7 cellular contexts compared by ENCODE assay signal in the genomic region with DNA sequence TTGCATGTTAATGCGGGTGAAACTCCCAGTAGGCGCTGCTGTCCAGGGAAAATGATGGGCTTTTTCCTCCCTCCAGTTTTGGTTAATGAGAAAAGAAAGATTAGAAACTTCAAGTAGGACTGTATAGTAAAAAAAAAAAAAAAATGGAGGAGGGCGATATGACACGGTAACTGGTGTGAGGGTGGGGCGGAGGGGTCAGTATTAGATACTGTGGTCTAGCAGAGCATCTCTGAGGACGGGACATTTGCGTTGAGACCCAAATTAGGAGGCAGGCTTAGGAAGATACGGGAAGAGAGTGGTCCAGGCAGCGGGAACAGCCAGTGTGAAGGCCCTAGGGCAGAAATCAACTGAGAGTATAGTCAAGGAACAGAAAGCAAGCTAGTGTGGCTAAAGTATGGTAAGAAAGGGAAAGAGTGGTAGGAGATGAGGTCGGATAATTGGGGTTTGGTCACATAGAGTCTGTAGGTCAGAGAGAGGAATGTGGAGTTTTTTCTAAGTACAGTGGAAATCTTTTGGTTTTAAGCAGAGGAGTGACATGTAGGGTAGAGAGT. TPM values are rescaled to one million over a fixed set of nuclear protein-coding genes. Genes with fewer than 3 reads are reported as not detected.
DNase-seq lines count a peak whose midpoint lies in the region; ATAC-seq and TF ChIP-seq lines count a peak whose summit lies in the region.

No MANE protein-coding gene starts in this region.

- H3K36me3 ChIP-seq in H7 (replicated peaks; ENCODE audit: control insufficient read depth, insufficient read depth, low read length) (peaks cover 5% of the 10 kb centered on the region; the same call in 1 of the 2 replicates), spleen (peaks cover 0 to 36% (median 12%) of the 10 kb centered on the region in 6 donors)

- 31% methylated on average over 10 of the region's 10 CpGs for WGBS in right cardiac atrium
- WGBS in spleen, 5 donors, result 30 to 43% (median 35%) methylated on average over 10 of the region's 10 CpGs

- H3K27me3 ChIP-seq in H7 (ENCODE audit: control insufficient read depth, insufficient read depth, low read length) (no peaks in the 10 kb centered on the region), right cardiac atrium (ENCODE audit: control insufficient read depth, insufficient read depth) (no peaks in the 10 kb centered on the region), spleen (replicated peaks in 1 of 7) (no peaks in the 10 kb centered on the region)

- H3K9me3 ChIP-seq in right cardiac atrium (ENCODE audit: control insufficient read depth, low read length), result no peaks in the 10 kb centered on the region
- H3K9me3 ChIP-seq in spleen, result no peaks in the 10 kb centered on the region

- H3K9me3 Mint-ChIP-seq in T-cell, result no peaks in the 10 kb centered on the region

- CTCF ChIA-PET in T-cell (lab: Charles Lee), result interaction anchor here in 1 of 2 donors (0.7 to 1.4 kb wide), 2 partner anchors 11 to 22 kb away, joined by 4 read pairs; a partner anchor contains a TSS

- TF ChIP-seq CTCF in spleen (IDR thresholded peaks at IDR 0.05 in 8 of 11, conservative IDR thresholded peaks at IDR 0.05 in 3 of 11), result no peak

- H3K27me3 Mint-ChIP-seq in T-cell, result no peaks in the 10 kb centered on the region

- H3K27ac Mint-ChIP-seq in T-cell, result peak overlapping the region; percentile 64 to 85

- peaks cover 10% of the 10 kb centered on the region for H3K36me3 Mint-ChIP-seq in T-cell

- H3K4me3 ChIP-seq in H7 (ENCODE audit: insufficient read depth, low read depth, low read length), result peak overlapping the region; percentile 80
- H3K4me3 ChIP-seq in right cardiac atrium (ENCODE audit: low read length), result peak overlapping the region; percentile 99
- H3K4me3 ChIP-seq in spleen, result peak overlapping the region; percentile 54 to 92 (median 76)

- DNase-seq in H7, result peak; percentile 63
- DNase-seq in T-cell, result no peak
- DNase-seq in right cardiac atrium, result no peak
- no peak for DNase-seq in spleen
- DNase-seq in activated CD8-positive, alpha-beta memory T cell treated with anti-CD3 and anti-CD28 coated beads, Interleukin-2, amount 50 U/mL, for 4 hours, result no peak
- no peak for DNase-seq in globus pallidus (ENCODE audit: low spot score)

- intact Hi-C loops in right cardiac atrium (cut with DNase I) (no loop called here), spleen (cut with DNase I; ENCODE audit: low total_unique reads) (no loop called here)

- peaks cover 26 to 34% (median 30%) of the 10 kb centered on the region in 3 donors for H3K4me1 Mint-ChIP-seq in T-cell

- POLR2A ChIA-PET in T-cell (lab: Charles Lee), result interaction anchor here in 1 of 2 donors (0.6 to 0.7 kb wide), 2 partner anchors 40 to 1455 kb away, joined by 5 to 8 read pairs; no protein-coding TSS in a partner anchor

- H3K4me1 ChIP-seq in right cardiac atrium (ENCODE audit: control insufficient read depth, insufficient read depth, low read length), result peaks cover 6% of the 10 kb centered on the region
- H3K4me1 ChIP-seq in spleen, result peaks cover 7 to 37% (median 19%) of the 10 kb centered on the region in 6 donors

- peak overlapping the region; percentile 90 for H3K27ac ChIP-seq in right cardiac atrium (ENCODE audit: low read length)
- peak overlapping the region; percentile 79 to 91 (median 89) for H3K27ac ChIP-seq in spleen

- no peak for TF ChIP-seq POLR2A in spleen (IDR thresholded peaks at IDR 0.05)

- no peak for ATAC-seq in T-cell (replicated peaks in 1 of 4)
- no peak for ATAC-seq in right cardiac atrium
- ATAC-seq in HG03442 (IDR thresholded peaks at IDR 0.05; ENCODE audit: unreplicated experiment), result no peak

- peak overlapping the region; percentile 71 to 82 (median 77) for H3K4me3 Mint-ChIP-seq in T-cell

RNA-seq across cellular contexts. Expression of a gene that starts 0.7 kb away (rescaled TPM):
- total RNA-seq in H7 (2014; rRNA removed; shearing (Covaris generic)), result 38.2 and 51.3 TPM in 2 replicates
- total RNA-seq in T-cell (10 to 100 TPM; 22.4 to 40.9 (median 34.7) TPM), right cardiac atrium (10 to 100 TPM; 32.2 to 41.7 (median 34.2) TPM), spleen (10 to 100 TPM; 32.3 to 52.8 (median 36.3) TPM)
- polyA plus RNA-seq in right cardiac atrium (33.5 TPM), spleen (10 to 100 TPM; 22.2 to 37.9 (median 23.3) TPM)

RNA-seq across cellular contexts. Expression of a gene that starts 18.2 kb away (rescaled TPM):
- 32.0 and 36.5 TPM in 2 replicates for total RNA-seq in H7 (2014; rRNA removed; shearing (Covaris generic))
- total RNA-seq in T-cell (1 to 10 TPM; 4.0 to 8.1 (median 6.9) TPM), right cardiac atrium (under 1 TPM; 0.15 to 0.54 (median 0.32) TPM), spleen (1 to 10 TPM; 2.2 to 6.6 (median 4.1) TPM)
- polyA plus RNA-seq in right cardiac atrium (0.79 TPM), spleen (1 to 10 TPM; 1.2 to 4.3 (median 2.2) TPM)

RNA-seq across cellular contexts. Expression of a gene that starts 22.2 kb away (rescaled TPM):
- total RNA-seq in H7 (2014; rRNA removed; shearing (Covaris generic)), result 254 and 275 TPM in 2 replicates
- total RNA-seq in T-cell (10 to 100 TPM; 61.2 to 95.6 (median 91.2) TPM), right cardiac atrium (10 to 100 TPM; 62.3 to 88.4 (median 84.7) TPM), spleen (100 to 1,000 TPM in 2 of 7 donors, 10 to 100 TPM in 5; 53.7 to 115 (median 81.5) TPM)
- polyA plus RNA-seq in right cardiac atrium (123 TPM), spleen (100 to 1,000 TPM; 113 to 162 (median 153) TPM)

RNA-seq across cellular contexts. Expression of a gene that starts 55.6 kb away (rescaled TPM):
- total RNA-seq in H7 (2014; rRNA removed; shearing (Covaris generic)), result not detected in 2 replicates
- total RNA-seq in T-cell (not detected), right cardiac atrium (not detected), spleen (not detected)
- polyA plus RNA-seq in right cardiac atrium (not detected), spleen (under 1 TPM in 1 of 3 donors, not detected in 2; 0.03 TPM)
